Comparison of ENCODE assay signal across 1 cellular context in the genomic region with DNA sequence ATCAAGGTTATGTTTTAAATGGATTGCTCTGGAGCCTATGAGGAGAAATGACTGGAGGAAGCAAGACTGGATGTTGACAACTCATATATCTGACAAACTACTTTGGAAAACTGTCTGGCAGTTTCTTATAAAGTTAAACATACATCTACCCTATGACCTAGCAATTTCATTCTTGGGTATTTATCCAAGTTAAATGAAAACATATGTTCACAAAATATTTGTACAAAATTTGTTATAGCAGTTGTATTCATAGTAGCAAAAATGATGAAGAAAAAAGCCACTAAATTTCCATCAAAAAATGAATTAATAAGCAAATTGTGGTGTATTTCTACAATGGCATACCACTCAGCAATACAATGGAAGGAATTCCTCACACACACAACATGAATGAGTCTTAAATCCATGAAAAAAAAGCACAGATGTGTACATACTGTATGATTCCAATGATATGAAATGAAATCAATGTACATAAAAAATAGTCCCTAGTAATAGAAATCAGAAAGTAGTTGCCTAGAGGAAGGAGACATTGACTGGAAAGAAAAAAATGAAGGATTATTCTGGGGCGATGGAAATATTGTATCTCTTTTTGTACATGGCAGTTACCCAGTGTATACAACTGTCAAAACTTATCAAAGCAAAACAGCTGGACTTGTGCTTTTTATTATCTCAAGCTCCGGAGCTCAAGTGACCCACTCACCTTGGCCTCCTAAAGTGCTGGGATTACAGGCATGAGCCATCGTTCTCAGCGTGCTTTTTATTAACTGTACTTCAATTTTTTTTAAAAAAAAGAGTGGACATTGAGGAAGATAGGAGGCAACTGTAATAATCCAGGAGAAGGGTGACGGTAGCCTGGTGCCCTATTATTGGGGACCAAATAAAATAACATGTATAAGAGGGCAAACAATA.
A peak's percentile ranks its signal among the peaks of the same experiment; 100 is the strongest.
TF ChIP-seq lines count a peak whose summit lies in the region.

No MANE protein-coding gene starts in this region.

TF ChIP-seq in K562, 482 proteins besides CTCF, POLR2A, EP300 and RAD21 (continued from another document):
- TF ChIP-seq, protein P1, sequence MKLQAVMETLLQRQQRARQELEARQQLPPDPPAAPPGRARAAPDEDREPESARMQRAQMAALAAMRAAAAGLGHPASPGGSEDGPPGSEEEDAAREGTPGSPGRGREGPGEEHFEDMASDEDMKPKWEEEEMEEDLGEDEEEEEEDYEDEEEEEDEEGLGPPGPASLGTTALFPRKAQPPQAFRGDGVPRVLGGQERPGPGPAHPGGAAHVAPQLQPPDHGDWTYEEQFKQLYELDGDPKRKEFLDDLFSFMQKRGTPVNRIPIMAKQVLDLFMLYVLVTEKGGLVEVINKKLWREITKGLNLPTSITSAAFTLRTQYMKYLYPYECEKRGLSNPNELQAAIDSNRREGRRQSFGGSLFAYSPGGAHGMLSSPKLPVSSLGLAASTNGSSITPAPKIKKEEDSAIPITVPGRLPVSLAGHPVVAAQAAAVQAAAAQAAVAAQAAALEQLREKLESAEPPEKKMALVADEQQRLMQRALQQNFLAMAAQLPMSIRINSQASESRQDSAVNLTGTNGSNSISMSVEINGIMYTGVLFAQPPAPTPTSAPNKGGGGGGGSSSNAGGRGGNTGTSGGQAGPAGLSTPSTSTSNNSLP (IDR thresholded peaks at IDR 0.05; ENCODE audit: borderline replicate concordance, low read depth, low read length): peak; percentile 77
- TF ChIP-seq, protein P2, sequence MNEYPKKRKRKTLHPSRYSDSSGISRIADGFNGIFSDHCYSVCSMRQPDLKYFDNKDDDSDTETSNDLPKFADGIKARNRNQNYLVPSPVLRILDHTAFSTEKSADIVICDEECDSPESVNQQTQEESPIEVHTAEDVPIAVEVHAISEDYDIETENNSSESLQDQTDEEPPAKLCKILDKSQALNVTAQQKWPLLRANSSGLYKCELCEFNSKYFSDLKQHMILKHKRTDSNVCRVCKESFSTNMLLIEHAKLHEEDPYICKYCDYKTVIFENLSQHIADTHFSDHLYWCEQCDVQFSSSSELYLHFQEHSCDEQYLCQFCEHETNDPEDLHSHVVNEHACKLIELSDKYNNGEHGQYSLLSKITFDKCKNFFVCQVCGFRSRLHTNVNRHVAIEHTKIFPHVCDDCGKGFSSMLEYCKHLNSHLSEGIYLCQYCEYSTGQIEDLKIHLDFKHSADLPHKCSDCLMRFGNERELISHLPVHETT (CRISPR knock-in tag; conservative IDR thresholded peaks at IDR 0.05 in 1 of 2, IDR thresholded peaks at IDR 0.05 in 1 of 2): peak in 1 of 2 experiments; percentile 37; a peak in 2 of 4 replicates
- TF ChIP-seq CEBPB (tag; IDR thresholded peaks at IDR 0.05) (no peak), BRD4 (IDR thresholded peaks at IDR 0.05) (no peak), LEF1 (IDR thresholded peaks at IDR 0.05) (peak; percentile 89), ADNP (tag; IDR thresholded peaks at IDR 0.05) (peak; percentile 75; the same call in 1 of the 2 replicates), CC2D1A (IDR thresholded peaks at IDR 0.05) (peak; percentile 23; the same call in 1 of the 2 replicates), ZNF175 (CRISPR knock-in tag; IDR thresholded peaks at IDR 0.05; ENCODE audit: low read depth) (0 out of 2 replicates have a peak, but pooled peaks have one; percentile 21), TCF3 (CRISPR knock-in tag; IDR thresholded peaks at IDR 0.05) (peak; percentile 92), ZNF696 (CRISPR knock-in tag; conservative IDR thresholded peaks at IDR 0.05) (no peak), ZNF143 (CRISPR knock-in tag; IDR thresholded peaks at IDR 0.05) (no peak), GTF2E2 (tag; IDR thresholded peaks at IDR 0.05) (peak; percentile 85), TRIM24 (IDR thresholded peaks at IDR 0.05) (peak; percentile 44 to 74; a peak in 2 of 4 replicates), BRD9 (IDR thresholded peaks at IDR 0.05; ENCODE audit: low read depth, partially characterized antibody) (no peak), KDM1A (IDR thresholded peaks at IDR 0.05) (peak; percentile 70 to 88; a peak in 3 of 4 replicates), KHSRP (IDR thresholded peaks at IDR 0.05) (peak; percentile 17; the same call in 1 of the 2 replicates), C11orf30 (IDR thresholded peaks at IDR 0.05; ENCODE audit: low read depth) (peak; percentile 53), ZNF316 (IDR thresholded peaks at IDR 0.05) (peak; percentile 63), ZKSCAN8 (CRISPR knock-in tag; IDR thresholded peaks at IDR 0.05) (peak; percentile 96), ZNF766 (CRISPR knock-in tag; conservative IDR thresholded peaks at IDR 0.05) (peak; percentile 46)
- TF ChIP-seq, protein P3, sequence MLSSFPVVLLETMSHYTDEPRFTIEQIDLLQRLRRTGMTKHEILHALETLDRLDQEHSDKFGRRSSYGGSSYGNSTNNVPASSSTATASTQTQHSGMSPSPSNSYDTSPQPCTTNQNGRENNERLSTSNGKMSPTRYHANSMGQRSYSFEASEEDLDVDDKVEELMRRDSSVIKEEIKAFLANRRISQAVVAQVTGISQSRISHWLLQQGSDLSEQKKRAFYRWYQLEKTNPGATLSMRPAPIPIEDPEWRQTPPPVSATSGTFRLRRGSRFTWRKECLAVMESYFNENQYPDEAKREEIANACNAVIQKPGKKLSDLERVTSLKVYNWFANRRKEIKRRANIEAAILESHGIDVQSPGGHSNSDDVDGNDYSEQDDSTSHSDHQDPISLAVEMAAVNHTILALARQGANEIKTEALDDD (IDR thresholded peaks at IDR 0.05): peak; percentile 28; the same call in 1 of the 2 replicates
- TF ChIP-seq, protein P4, sequence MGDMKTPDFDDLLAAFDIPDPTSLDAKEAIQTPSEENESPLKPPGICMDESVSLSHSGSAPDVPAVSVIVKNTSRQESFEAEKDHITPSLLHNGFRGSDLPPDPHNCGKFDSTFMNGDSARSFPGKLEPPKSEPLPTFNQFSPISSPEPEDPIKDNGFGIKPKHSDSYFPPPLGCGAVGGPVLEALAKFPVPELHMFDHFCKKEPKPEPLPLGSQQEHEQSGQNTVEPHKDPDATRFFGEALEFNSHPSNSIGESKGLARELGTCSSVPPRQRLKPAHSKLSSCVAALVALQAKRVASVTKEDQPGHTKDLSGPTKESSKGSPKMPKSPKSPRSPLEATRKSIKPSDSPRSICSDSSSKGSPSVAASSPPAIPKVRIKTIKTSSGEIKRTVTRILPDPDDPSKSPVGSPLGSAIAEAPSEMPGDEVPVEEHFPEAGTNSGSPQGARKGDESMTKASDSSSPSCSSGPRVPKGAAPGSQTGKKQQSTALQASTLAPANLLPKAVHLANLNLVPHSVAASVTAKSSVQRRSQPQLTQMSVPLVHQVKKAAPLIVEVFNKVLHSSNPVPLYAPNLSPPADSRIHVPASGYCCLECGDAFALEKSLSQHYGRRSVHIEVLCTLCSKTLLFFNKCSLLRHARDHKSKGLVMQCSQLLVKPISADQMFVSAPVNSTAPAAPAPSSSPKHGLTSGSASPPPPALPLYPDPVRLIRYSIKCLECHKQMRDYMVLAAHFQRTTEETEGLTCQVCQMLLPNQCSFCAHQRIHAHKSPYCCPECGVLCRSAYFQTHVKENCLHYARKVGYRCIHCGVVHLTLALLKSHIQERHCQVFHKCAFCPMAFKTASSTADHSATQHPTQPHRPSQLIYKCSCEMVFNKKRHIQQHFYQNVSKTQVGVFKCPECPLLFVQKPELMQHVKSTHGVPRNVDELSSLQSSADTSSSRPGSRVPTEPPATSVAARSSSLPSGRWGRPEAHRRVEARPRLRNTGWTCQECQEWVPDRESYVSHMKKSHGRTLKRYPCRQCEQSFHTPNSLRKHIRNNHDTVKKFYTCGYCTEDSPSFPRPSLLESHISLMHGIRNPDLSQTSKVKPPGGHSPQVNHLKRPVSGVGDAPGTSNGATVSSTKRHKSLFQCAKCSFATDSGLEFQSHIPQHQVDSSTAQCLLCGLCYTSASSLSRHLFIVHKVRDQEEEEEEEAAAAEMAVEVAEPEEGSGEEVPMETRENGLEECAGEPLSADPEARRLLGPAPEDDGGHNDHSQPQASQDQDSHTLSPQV (IDR thresholded peaks at IDR 0.05): peak; percentile 20
TF ChIP-seq in K562: peak in this region for 85.
